8 cellular contexts compared by ENCODE assay signal in the genomic region with DNA sequence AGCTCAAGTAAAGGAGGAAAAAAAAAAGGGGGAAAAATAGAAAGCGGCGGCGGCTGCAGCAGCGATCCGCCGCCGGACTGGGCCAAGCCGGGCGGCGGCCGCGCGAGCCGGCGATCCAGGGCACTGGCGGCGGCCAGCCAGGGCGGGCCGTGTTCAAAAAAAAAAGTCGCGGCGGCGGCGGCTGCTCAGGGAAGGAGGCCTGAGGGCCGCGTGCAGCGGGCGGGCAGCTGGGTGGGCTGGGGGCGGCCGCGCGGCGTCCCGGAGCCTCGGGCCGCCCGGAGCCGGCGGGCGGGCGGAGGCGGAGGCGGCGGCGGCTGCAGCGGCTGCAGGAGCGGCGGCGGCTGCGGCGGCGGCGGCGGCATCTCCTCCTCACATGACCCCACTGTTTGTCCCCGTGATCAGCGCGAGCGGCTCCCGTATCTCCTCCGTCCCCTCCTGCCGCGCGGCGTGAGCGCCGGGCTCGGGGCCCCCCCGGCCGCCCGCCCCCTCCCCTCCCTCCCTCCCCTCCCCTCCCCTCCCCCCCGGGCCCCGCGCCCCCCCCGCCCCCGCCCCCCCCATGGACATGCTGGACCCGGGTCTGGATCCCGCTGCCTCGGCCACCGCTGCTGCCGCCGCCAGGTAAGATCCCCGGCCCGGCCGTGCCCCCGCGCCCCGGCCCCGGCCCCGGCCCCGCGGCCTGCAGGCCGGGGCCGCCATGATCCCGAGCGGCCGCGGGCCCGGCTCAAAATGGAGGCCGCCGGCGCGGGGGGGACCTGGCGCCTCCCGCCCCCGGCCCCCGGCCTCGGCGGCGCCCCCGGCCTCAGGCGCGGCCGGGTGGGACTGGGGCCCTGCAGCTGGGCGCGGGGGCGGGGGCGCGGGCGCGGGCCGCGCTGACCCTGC. TPM values are rescaled to one million over a fixed set of nuclear protein-coding genes. Genes with fewer than 3 reads are reported as not detected.
DNase-seq lines count a peak whose midpoint lies in the region; ATAC-seq and TF ChIP-seq lines count a peak whose summit lies in the region.

A gene with protein sequence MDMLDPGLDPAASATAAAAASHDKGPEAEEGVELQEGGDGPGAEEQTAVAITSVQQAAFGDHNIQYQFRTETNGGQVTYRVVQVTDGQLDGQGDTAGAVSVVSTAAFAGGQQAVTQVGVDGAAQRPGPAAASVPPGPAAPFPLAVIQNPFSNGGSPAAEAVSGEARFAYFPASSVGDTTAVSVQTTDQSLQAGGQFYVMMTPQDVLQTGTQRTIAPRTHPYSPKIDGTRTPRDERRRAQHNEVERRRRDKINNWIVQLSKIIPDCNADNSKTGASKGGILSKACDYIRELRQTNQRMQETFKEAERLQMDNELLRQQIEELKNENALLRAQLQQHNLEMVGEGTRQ (plus strand): TSS at position 417 of the 879 bp plus-strand sequence. CDS start 140 bp downstream, at position 557.

- H4K20me1 ChIP-seq in KMS-11 (ENCODE audit: insufficient read depth): no peaks in the 10 kb centered on the region

- H3K79me2 ChIP-seq in KMS-11 (ENCODE audit: insufficient read depth, low read depth): peaks cover 10% of the 10 kb centered on the region; the same call in 1 of the 2 replicates

- H3K9me3 ChIP-seq in Caco-2: no peaks in the 10 kb centered on the region
- H3K9me3 ChIP-seq in SJSA1 (replicated peaks): no peaks in the 10 kb centered on the region
- no peaks in the 10 kb centered on the region for H3K9me3 ChIP-seq in gastroesophageal sphincter
- no peaks in the 10 kb centered on the region for H3K9me3 ChIP-seq in neuron (ENCODE audit: low read length)
- no peaks in the 10 kb centered on the region for H3K9me3 ChIP-seq in upper lobe of right lung

- DNase-seq in Caco-2 (peak; percentile 83 to 87), SJSA1 (ENCODE audit: low read depth in 1 of 2, low spot score in 2 of 2) (peak; percentile 30 to 79), upper lobe of right lung (peak; percentile 91)

- H3K4me1 ChIP-seq in Caco-2: peaks cover 10% of the 10 kb centered on the region
- peaks cover 9% of the 10 kb centered on the region for H3K4me1 ChIP-seq in KMS-11 (ENCODE audit: low read depth, poor library complexity, severe bottlenecking)
- H3K4me1 ChIP-seq in SJSA1 (replicated peaks): peaks cover 18% of the 10 kb centered on the region
- peaks cover 0 to 59% (median 35%) of the 10 kb centered on the region in 3 donors for H3K4me1 ChIP-seq in gastroesophageal sphincter
- peaks cover 15% of the 10 kb centered on the region for H3K4me1 ChIP-seq in neuron (ENCODE audit: insufficient read depth, low read length)
- H3K4me1 ChIP-seq in upper lobe of right lung: peaks cover 36% of the 10 kb centered on the region

- POLR2A ChIA-PET in Caco-2 (lab: Charles Lee): interaction anchor here (0.6 to 1.0 kb wide), 4 partner anchors 15 to 190 kb away, joined by 3 to 4 read pairs (median 4); no protein-coding TSS in a partner anchor

- no peaks in the 10 kb centered on the region for H3K27me3 ChIP-seq in Caco-2 (replicated peaks; ENCODE audit: control insufficient read depth, insufficient read depth, low read length)
- no peaks in the 10 kb centered on the region for H3K27me3 ChIP-seq in KMS-11 (ENCODE audit: insufficient read depth, low read depth)
- peaks cover 3% of the 10 kb centered on the region; the same call in 1 of the 2 replicates for H3K27me3 ChIP-seq in SJSA1 (replicated peaks)
- no peaks in the 10 kb centered on the region for H3K27me3 ChIP-seq in gastroesophageal sphincter
- H3K27me3 ChIP-seq in neuron (ENCODE audit: insufficient read depth, low read length): no peaks in the 10 kb centered on the region
- no peaks in the 10 kb centered on the region for H3K27me3 ChIP-seq in upper lobe of right lung

- no peak for TF ChIP-seq EP300 in gastroesophageal sphincter (IDR thresholded peaks at IDR 0.05)

- H3K36me3 ChIP-seq in Caco-2 (ENCODE audit: control insufficient read depth, insufficient read depth, low read length) (peaks cover 12% of the 10 kb centered on the region), KMS-11 (ENCODE audit: insufficient read depth) (no peaks in the 10 kb centered on the region), SJSA1 (peaks cover 47% of the 10 kb centered on the region), gastroesophageal sphincter (peaks cover 0 to 39% of the 10 kb centered on the region in 2 donors), neuron (ENCODE audit: insufficient read depth, low read length) (peaks cover 46% of the 10 kb centered on the region), upper lobe of right lung (peaks cover 34% of the 10 kb centered on the region)

- peaks cover 86% of the 10 kb centered on the region for H3K36me3 Mint-ChIP-seq in Caco-2 (ENCODE audit: insufficient read depth, unreplicated experiment)
- H3K36me3 Mint-ChIP-seq in activated naive CD4-positive, alpha-beta T cell treated with anti-CD3 and anti-CD28 coated beads, Interleukin-2, amount 50 U/mL, for 24 hours: peaks cover 2% of the 10 kb centered on the region

- H3K9me3 Mint-ChIP-seq in Caco-2 (ENCODE audit: unreplicated experiment): no peaks in the 10 kb centered on the region
- no peaks in the 10 kb centered on the region for H3K9me3 Mint-ChIP-seq in activated naive CD4-positive, alpha-beta T cell treated with anti-CD3 and anti-CD28 coated beads, Interleukin-2, amount 50 U/mL, for 24 hours

- H3K9ac ChIP-seq in KMS-11: peak within 1 kb of the TSS; percentile 95

- CTCF ChIA-PET in Caco-2 (lab: Charles Lee): interaction anchor here (0.6 kb wide), 4 partner anchors 12 to 115 kb away, joined by 3 read pairs; no protein-coding TSS in a partner anchor

- no CpG with 5 or more reads among the region's 122 CpGs for WGBS in gastroesophageal sphincter (ENCODE audit: low coverage in 1 of 2), 2 donors

- H2AFZ ChIP-seq in KMS-11 (ENCODE audit: low read depth): peak within 1 kb of the TSS; percentile 60; the same call in 1 of the 2 replicates
- peak within 1 kb of the TSS; percentile 48 for H2AFZ ChIP-seq in neuron (ENCODE audit: low read depth, low read length)

- intact Hi-C loops in Caco-2 (cut with micrococcal nuclease; ENCODE audit: unreplicated experiment): loop anchor here (1.0 kb wide), 1 partner anchor 200 kb away; no protein-coding TSS in a partner anchor
- intact Hi-C loops in upper lobe of right lung (cut with DNase I): no loop called here

- peak in 1 of 2 donors; percentile 15 for TF ChIP-seq POLR2A in gastroesophageal sphincter (IDR thresholded peaks at IDR 0.05)

- TF ChIP-seq CTCF in Caco-2 (IDR thresholded peaks at IDR 0.05; ENCODE audit: insufficient read depth in 1 of 2, low read depth in 1 of 2, low read length in 1 of 2, severe bottlenecking in 1 of 2, unreplicated experiment in 1 of 2) (no peak), KMS-11 (conservative IDR thresholded peaks at IDR 0.05; ENCODE audit: low read depth, low read length) (no peak), gastroesophageal sphincter (IDR thresholded peaks at IDR 0.05) (no peak), upper lobe of right lung (IDR thresholded peaks at IDR 0.05) (no peak)

- H3K4me3 Mint-ChIP-seq in Caco-2 (ENCODE audit: unreplicated experiment): peak within 1 kb of the TSS; percentile 79
- peak within 1 kb of the TSS; percentile 95 for H3K4me3 Mint-ChIP-seq in activated naive CD4-positive, alpha-beta T cell treated with anti-CD3 and anti-CD28 coated beads, Interleukin-2, amount 50 U/mL, for 24 hours

- ATAC-seq in GM21526 (IDR thresholded peaks at IDR 0.05; ENCODE audit: low FRiP score, unreplicated experiment) (peak; percentile 4), gastroesophageal sphincter (peak; percentile 31), upper lobe of right lung (peak; percentile 25)

- peak within 1 kb of the TSS; percentile 74 for H3K4me2 ChIP-seq in KMS-11

- H3K27me3 Mint-ChIP-seq in Caco-2 (ENCODE audit: insufficient read depth, unreplicated experiment): no peaks in the 10 kb centered on the region
- no peaks in the 10 kb centered on the region for H3K27me3 Mint-ChIP-seq in activated naive CD4-positive, alpha-beta T cell treated with anti-CD3 and anti-CD28 coated beads, Interleukin-2, amount 50 U/mL, for 24 hours

- peak within 1 kb of the TSS; percentile 92 for H3K27ac Mint-ChIP-seq in Caco-2 (ENCODE audit: unreplicated experiment)
- peak within 1 kb of the TSS; percentile 98 for H3K27ac Mint-ChIP-seq in activated naive CD4-positive, alpha-beta T cell treated with anti-CD3 and anti-CD28 coated beads, Interleukin-2, amount 50 U/mL, for 24 hours

- no TSS peak for BruUV-seq in Caco-2 (replicated peaks; lab: Mats Ljungman, UMichigan)

- no peaks in the 10 kb centered on the region for H3K4me1 Mint-ChIP-seq in Caco-2 (ENCODE audit: low read depth, unreplicated experiment)
- peaks cover 44% of the 10 kb centered on the region for H3K4me1 Mint-ChIP-seq in activated naive CD4-positive, alpha-beta T cell treated with anti-CD3 and anti-CD28 coated beads, Interleukin-2, amount 50 U/mL, for 24 hours

- H3K4me3 ChIP-seq in Caco-2 (ENCODE audit: low read depth, low read length) (peak within 1 kb of the TSS; percentile 61), KMS-11 (IDR thresholded peaks at IDR 0.05; ENCODE audit: insufficient read depth, low read depth, low read length) (no peak within 1 kb of the TSS), SJSA1 (peak within 1 kb of the TSS; percentile 85), gastroesophageal sphincter (peak within 1 kb of the TSS; percentile 71 to 94), neuron (ENCODE audit: low read length) (peak within 1 kb of the TSS; percentile 73), upper lobe of right lung (peak within 1 kb of the TSS; percentile 71)

- H3K27ac ChIP-seq in KMS-11 (peak within 1 kb of the TSS; percentile 74), SJSA1 (peak within 1 kb of the TSS; percentile 62), gastroesophageal sphincter (peak within 1 kb of the TSS; percentile 84 to 96 (median 92)), upper lobe of right lung (peak within 1 kb of the TSS; percentile 95)

RNA-seq across cellular contexts. Expression of the gene that starts here (rescaled TPM):
- 105 and 108 TPM in 2 replicates for total RNA-seq in Caco-2 (2022)
- total RNA-seq in SJSA1 (2014; rRNA removed; shearing (Covaris generic)): 42.9 and 60.3 TPM in 2 replicates
- 100 to 1,000 TPM in 1 of 4 donors, 10 to 100 TPM in 3; 75.1 to 137 (median 93.0) TPM for total RNA-seq in gastroesophageal sphincter
- total RNA-seq in upper lobe of right lung: 152 TPM
